Comparison of ENCODE assay signal across 26 cellular contexts in the genomic region with DNA sequence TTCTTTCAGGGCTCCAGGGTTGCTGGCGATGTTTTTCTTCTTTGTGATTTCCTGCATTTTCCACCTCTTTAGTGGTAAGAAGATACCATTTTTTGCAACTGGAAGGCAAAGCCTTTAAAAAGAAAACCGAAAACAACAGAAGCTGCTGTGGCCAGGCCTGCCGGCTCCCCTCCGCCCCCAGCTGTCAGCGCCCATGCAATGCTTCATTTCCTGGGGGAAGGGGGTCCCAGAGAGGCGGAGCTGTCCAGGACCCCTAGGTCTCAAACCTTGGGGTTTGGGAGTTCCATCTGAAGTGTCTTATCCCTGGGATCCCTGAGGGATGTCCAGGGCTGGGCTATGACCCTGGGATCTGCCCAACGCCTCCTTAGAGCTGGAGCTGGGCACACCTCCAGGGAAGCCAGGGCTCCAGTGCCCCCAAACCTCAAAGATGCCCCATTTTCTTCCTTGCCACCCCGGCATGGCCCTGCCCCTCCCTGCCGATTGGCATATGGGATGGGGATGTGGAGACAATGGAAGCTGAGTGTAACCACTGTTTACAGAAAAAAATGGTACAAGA.
"Had no signal": no experiment of that assay in that cellular context is flagged by ENCODE, and none has a peak within 500 bp of the region (broad histone marks: within the 10 kb centered on the region; RNA-seq: fewer than 3 reads in every experiment).

No MANE protein-coding gene starts in this region.

- H3K4me3 ChIP-seq: ascending aorta, body of pancreas, Peyer's patch, SJSA1 had no signal

- FAIRE-seq: bronchial epithelial cell had no signal

- DNase-seq: activated CD4-positive, alpha-beta memory T cell treated with anti-CD3 and anti-CD28 coated beads for 36 hours; activated CD4-positive, alpha-beta T cell treated with anti-CD3 and anti-CD28 coated beads, Interleukin-2, amount 10 ng/mL, durations not matched to agents 7 days and 5 days; activated CD4-positive, CD25-positive, alpha-beta regulatory T cell; activated CD8-positive, alpha-beta memory T cell treated with anti-CD3 and anti-CD28 coated beads for 24 hours; activated effector memory CD4-positive, alpha-beta T cell treated with anti-CD3 and anti-CD28 coated beads, Interleukin-2, amount 50 U/mL, for 16 hours; activated naive CD4-positive, alpha-beta T cell treated with Interleukin-2 at 50 U/mL for 16 hours; activated naive CD8-positive, alpha-beta T cell treated with anti-CD3 and anti-CD28 coated beads, Interleukin-2, amount 50 U/mL, for 24 hours; activated T-cell treated with anti-CD3 and anti-CD28 coated beads, Interleukin-2, amount 50 U/mL, for 4 hours; amniotic stem cell; body of pancreas; NCI-H1048; NCI-H1930; NCI-H2107; NCI-H2171 treated with DMSO at 0.1 percent for 48 hours; NCI-H226; NCI-H526; NCI-H774; OCI-M1; Peyer's patch; SHP77 had no signal

- H3K27ac ChIP-seq: ascending aorta, body of pancreas, Peyer's patch, SJSA1, VCaP had no signal

- H3K9me3 Mint-ChIP-seq: activated CD4-positive, alpha-beta memory T cell treated with anti-CD3 and anti-CD28 coated beads for 36 hours; activated CD4-positive, alpha-beta T cell treated with anti-CD3 and anti-CD28 coated beads, Interleukin-2, amount 10 ng/mL, durations not matched to agents 7 days and 5 days; activated naive CD4-positive, alpha-beta T cell treated with anti-CD3 and anti-CD28 coated beads, Interleukin-2, amount 50 U/mL, for 72 hours; activated naive CD8-positive, alpha-beta T cell treated with anti-CD3 and anti-CD28 coated beads, Interleukin-2, amount 50 U/mL, for 24 hours; activated T-cell treated with anti-CD3 and anti-CD28 coated beads, Interleukin-2, amount 50 U/mL, for 4 hours; central memory CD8-positive, alpha-beta T cell had no signal

- H3K27me3 Mint-ChIP-seq: activated CD4-positive, alpha-beta T cell treated with anti-CD3 and anti-CD28 coated beads, Interleukin-2, amount 10 ng/mL, durations not matched to agents 7 days and 5 days had no signal

- H3K27ac Mint-ChIP-seq: activated CD4-positive, alpha-beta memory T cell treated with anti-CD3 and anti-CD28 coated beads for 36 hours; activated CD4-positive, alpha-beta T cell treated with anti-CD3 and anti-CD28 coated beads, Interleukin-2, amount 10 ng/mL, durations not matched to agents 7 days and 5 days; activated naive CD4-positive, alpha-beta T cell treated with anti-CD3 and anti-CD28 coated beads, Interleukin-2, amount 50 U/mL, for 72 hours; activated naive CD8-positive, alpha-beta T cell treated with anti-CD3 and anti-CD28 coated beads, Interleukin-2, amount 50 U/mL, for 24 hours had no signal

- H3K4me1 Mint-ChIP-seq: activated CD4-positive, alpha-beta T cell treated with anti-CD3 and anti-CD28 coated beads, Interleukin-2, amount 10 ng/mL, durations not matched to agents 7 days and 5 days; activated naive CD8-positive, alpha-beta T cell treated with anti-CD3 and anti-CD28 coated beads, Interleukin-2, amount 50 U/mL, for 24 hours; central memory CD8-positive, alpha-beta T cell had no signal

- H3K36me3 ChIP-seq: ascending aorta, Peyer's patch, SJSA1 had no signal

- H3K9me3 ChIP-seq: ascending aorta, body of pancreas, Peyer's patch, SJSA1 had no signal

- H3K4me1 ChIP-seq: ascending aorta, body of pancreas, Peyer's patch, SJSA1 had no signal

- ATAC-seq: activated naive CD4-positive, alpha-beta T cell treated with anti-CD3 and anti-CD28 coated beads, Interleukin-2, amount 50 U/mL, for 72 hours; activated naive CD8-positive, alpha-beta T cell treated with anti-CD3 and anti-CD28 coated beads, Interleukin-2, amount 50 U/mL, for 24 hours; activated T-cell treated with anti-CD3 and anti-CD28 coated beads, Interleukin-2, amount 50 U/mL, for 4 hours; body of pancreas had no signal

- H3K36me3 Mint-ChIP-seq: activated CD4-positive, alpha-beta memory T cell treated with anti-CD3 and anti-CD28 coated beads for 36 hours; activated naive CD4-positive, alpha-beta T cell treated with anti-CD3 and anti-CD28 coated beads, Interleukin-2, amount 50 U/mL, for 72 hours had no signal

- H3K27me3 ChIP-seq: ascending aorta, Peyer's patch had no signal

- H3K4me3 Mint-ChIP-seq: activated CD4-positive, alpha-beta memory T cell treated with anti-CD3 and anti-CD28 coated beads for 36 hours; activated CD4-positive, alpha-beta T cell treated with anti-CD3 and anti-CD28 coated beads, Interleukin-2, amount 10 ng/mL, durations not matched to agents 7 days and 5 days; activated naive CD8-positive, alpha-beta T cell treated with anti-CD3 and anti-CD28 coated beads, Interleukin-2, amount 50 U/mL, for 24 hours; activated T-cell treated with anti-CD3 and anti-CD28 coated beads, Interleukin-2, amount 50 U/mL, for 4 hours; central memory CD8-positive, alpha-beta T cell had no signal
